Comparison of ENCODE assay signal across 16 cellular contexts in genomic region chr12:98911396-98911795, GRCh38.
DNase-seq lines count a peak whose midpoint lies in the region; ATAC-seq, FAIRE-seq and TF ChIP-seq lines count a peak whose summit lies in the region.
"Had no signal": no experiment of that assay in that cellular context is flagged by ENCODE, and none has a peak within 500 bp of the region (broad histone marks: within the 10 kb centered on the region; RNA-seq: fewer than 3 reads in every experiment).

No MANE protein-coding gene starts in this region.

- no peak for FAIRE-seq in pancreas (lab: Jason Lieb, UNC)
- FAIRE-seq: GM12878, GM18507 had no signal

- TF ChIP-seq CTCF in pancreas (IDR thresholded peaks at IDR 0.05): no peak

- no peak for ATAC-seq in pancreas
- ATAC-seq: GM12878 had no signal

- no peak overlapping the region for H3K4me3 ChIP-seq in pancreas
- H3K4me3 ChIP-seq: BLaER1, GM12878 had no signal

- H3K4me1 ChIP-seq in pancreas: no peaks in the 10 kb centered on the region
- H3K4me1 ChIP-seq: BLaER1, Caco-2 had no signal

- DNase-seq in NCI-H1105 treated with DMSO at 0.1 percent for 48 hours (lab: John Stamatoyannopoulos, UW) (peak; percentile 12), NCI-H1105 (lab: John Stamatoyannopoulos, UW) (no peak), NCI-H345 (lab: John Stamatoyannopoulos, UW) (peak; percentile 3), NCI-H345 treated with DMSO at 0.1 percent for 48 hours (lab: John Stamatoyannopoulos, UW; ENCODE audit: unreplicated experiment) (no peak), NCI-H69 (lab: John Stamatoyannopoulos, UW) (peak; percentile 56), foreskin melanocyte (peak; percentile 58), pancreas (no peak)
- DNase-seq: 8988T; AML-193; Caco-2; CD8-positive, alpha-beta memory T cell; HCEC 1CT; HFFc6 had no signal

- H3K27ac ChIP-seq in pancreas: no peak overlapping the region
- H3K27ac ChIP-seq: BLaER1 had no signal

- WGBS in pancreas, 2 donors: 17 to 43% methylated on average over 2 of the region's 2 CpGs

- intact Hi-C loops in pancreas (cut with DNase I): no loop called here

- H3K27me3 ChIP-seq in pancreas: no peaks in the 10 kb centered on the region
- H3K27me3 ChIP-seq: BLaER1 had no signal

- no peaks in the 10 kb centered on the region for H3K9me3 ChIP-seq in pancreas
- H3K9me3 ChIP-seq: BLaER1, Caco-2 had no signal

- H3K36me3 ChIP-seq in pancreas: no peaks in the 10 kb centered on the region

Comparison
In these comparisons a context has a peak if more than half of its experiments do, and no peak if none do; other contexts are left out.
1. DNase-seq: peak in NCI-H1105 treated with DMSO at 0.1 percent for 48 hours (single experiment), NCI-H345 (single experiment), NCI-H69 (single experiment) and foreskin melanocyte (single experiment); none in NCI-H1105 (single experiment), NCI-H345 treated with DMSO at 0.1 percent for 48 hours (single experiment) and pancreas (0 of 6).